In genomic region chr17:2928294-2928890, GRCh38 we compare ENCODE assay signal across 20 cellular contexts.
DNase-seq lines count a peak whose midpoint lies in the region; FAIRE-seq and TF ChIP-seq lines count a peak whose summit lies in the region.
"Had no signal": no experiment of that assay in that cellular context is flagged by ENCODE, and none has a peak within 500 bp of the region (broad histone marks: within the 10 kb centered on the region; RNA-seq: fewer than 3 reads in every experiment).

No MANE protein-coding gene starts in this region.

- H3K4me1 ChIP-seq in hepatocyte (ENCODE audit: insufficient read depth), result peaks cover 9% of the 10 kb centered on the region

- no peaks in the 10 kb centered on the region for H3K9me2 ChIP-seq in hepatocyte (replicated peaks; ENCODE audit: insufficient read depth)

- H3K36me3 Mint-ChIP-seq in activated T-cell treated with anti-CD3 and anti-CD28 coated beads, Interleukin-2, amount 50 U/mL, for 24 hours (ENCODE audit: low read depth), result peaks cover 4% of the 10 kb centered on the region

- no peak overlapping the region for H3K4me3 ChIP-seq in hepatocyte
- H3K4me3 ChIP-seq: MG63 had no signal

- TF ChIP-seq CTCF in D721Med (IDR thresholded peaks at IDR 0.05; ENCODE audit: insufficient read depth, missing control alignments), result no peak
- no peak for TF ChIP-seq CTCF in hepatocyte (IDR thresholded peaks at IDR 0.05; ENCODE audit: poor library complexity)

- H3K9me3 Mint-ChIP-seq in activated T-cell treated with anti-CD3 and anti-CD28 coated beads, Interleukin-2, amount 50 U/mL, for 24 hours, result no peaks in the 10 kb centered on the region
- H3K9me3 Mint-ChIP-seq: CD4-positive, alpha-beta T cell had no signal

- H3K27ac ChIP-seq in hepatocyte, result no peak overlapping the region

- H3K27me3 ChIP-seq in hepatocyte, result no peaks in the 10 kb centered on the region
- H3K27me3 ChIP-seq: MG63 had no signal

- H3K27ac Mint-ChIP-seq in activated T-cell treated with anti-CD3 and anti-CD28 coated beads, Interleukin-2, amount 50 U/mL, for 24 hours, result no peak overlapping the region
- H3K27ac Mint-ChIP-seq: CD4-positive, alpha-beta T cell had no signal

- no peaks in the 10 kb centered on the region for H3K27me3 Mint-ChIP-seq in activated T-cell treated with anti-CD3 and anti-CD28 coated beads, Interleukin-2, amount 50 U/mL, for 24 hours
- H3K27me3 Mint-ChIP-seq: CD4-positive, alpha-beta T cell had no signal

- no peak overlapping the region for H3K4me3 Mint-ChIP-seq in activated T-cell treated with anti-CD3 and anti-CD28 coated beads, Interleukin-2, amount 50 U/mL, for 24 hours
- H3K4me3 Mint-ChIP-seq: CD4-positive, alpha-beta T cell had no signal

- peak; percentile 63 for FAIRE-seq in D721Med (lab: Jason Lieb, UNC)
- FAIRE-seq: H1, RCC 7860 had no signal

- no peak overlapping the region for H2AFZ ChIP-seq in hepatocyte

- H3K4me2 ChIP-seq in hepatocyte, result no peak overlapping the region

- H4K20me1 ChIP-seq in hepatocyte (ENCODE audit: insufficient read depth, poor library complexity, severe bottlenecking), result no peaks in the 10 kb centered on the region

- H3K9me3 ChIP-seq in hepatocyte (ENCODE audit: low read depth), result no peaks in the 10 kb centered on the region
- H3K9me3 ChIP-seq: MG63 had no signal

- 74% methylated on average over 21 of the region's 22 CpGs for WGBS in hepatocyte (ENCODE audit: low lambda C conversion rate, missing lambda C conversion rate)

- no peaks in the 10 kb centered on the region for H3K79me2 ChIP-seq in hepatocyte

- no peaks in the 10 kb centered on the region for H3K36me3 ChIP-seq in hepatocyte (replicated peaks; ENCODE audit: insufficient read depth, low read depth)
- H3K36me3 ChIP-seq: MG63 had no signal

- peaks cover 13% of the 10 kb centered on the region for H3K4me1 Mint-ChIP-seq in activated T-cell treated with anti-CD3 and anti-CD28 coated beads, Interleukin-2, amount 50 U/mL, for 24 hours (ENCODE audit: low read depth)

- DNase-seq in D721Med (ENCODE audit: insufficient read length, low spot score) (peak; percentile 69), NCI-H82 treated with DMSO at 0.1 percent for 48 hours (lab: John Stamatoyannopoulos, UW; ENCODE audit: unreplicated experiment) (peak; percentile 42), hepatocyte (ENCODE audit: low spot score) (peak; percentile 27), retina (peak; percentile 63), GOT3 (lab: John Stamatoyannopoulos, UW) (no peak), iPS-NIHi11 (ENCODE audit: low spot score) (no peak)
- DNase-seq in activated naive CD4-positive, alpha-beta T cell treated with anti-CD3 and anti-CD28 coated beads, Interleukin-2, amount 50 U/mL, for 16 hours, result no peak
- DNase-seq in activated T-cell treated with anti-CD3 and anti-CD28 coated beads, Interleukin-2, amount 50 U/mL, for 24 hours, result no peak
- DNase-seq: Calu3; CD4-positive, alpha-beta T cell; DMS79; MG63; NCI-H1092; NCI-H146; NCI-H2081; NCI-H2227 treated with DMSO at 0.1 percent for 48 hours; NCI-H526; SHP77 treated with DMSO at 0.1 percent for 48 hours had no signal

Comparison
In these comparisons a context has a peak if more than half of its experiments do, and no peak if none do; other contexts are left out.
1. DNase-seq: peak in D721Med (single experiment), NCI-H82 treated with DMSO at 0.1 percent for 48 hours (single experiment), hepatocyte (single experiment) and retina (single experiment); none in GOT3 (single experiment), activated naive CD4-positive, alpha-beta T cell treated with anti-CD3 and anti-CD28 coated beads, Interleukin-2, amount 50 U/mL, for 16 hours (single experiment), activated T-cell treated with anti-CD3 and anti-CD28 coated beads, Interleukin-2, amount 50 U/mL, for 24 hours (single experiment) and iPS-NIHi11 (single experiment).